ENCODE assay signal across 8 cellular contexts in the genomic region with DNA sequence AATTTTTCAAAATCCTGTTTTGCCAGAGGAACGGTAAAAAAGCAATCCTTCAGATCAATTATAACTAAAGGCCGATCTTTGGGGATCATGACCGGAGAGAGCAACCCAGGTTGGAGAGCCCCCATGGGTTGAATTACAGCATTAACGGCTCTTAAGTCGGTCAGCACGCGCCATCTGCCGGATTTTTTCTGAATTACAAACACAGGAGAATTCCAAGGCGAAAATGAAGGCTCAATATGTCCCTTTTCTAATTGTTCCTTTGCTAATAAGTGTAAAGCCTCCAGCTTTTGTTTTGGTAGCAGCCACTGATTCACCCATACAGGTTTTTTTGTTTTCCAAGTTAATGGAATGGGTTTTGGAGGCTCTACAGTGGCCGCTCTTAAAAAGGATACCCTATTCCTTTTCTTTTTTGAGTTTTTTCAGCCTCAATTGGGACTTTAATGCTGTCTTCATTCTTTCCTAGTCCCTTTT. TPM values are rescaled to one million over a fixed set of nuclear protein-coding genes. Genes with fewer than 3 reads are reported as not detected.
DNase-seq lines count a peak whose midpoint lies in the region; ATAC-seq lines count a peak whose summit lies in the region.

No MANE protein-coding gene starts in this region.

- peak; percentile 85 for DNase-seq in G401 (ENCODE audit: low spot score)
- DNase-seq in NCI-H1436 treated with DMSO at 0.1 percent for 48 hours (lab: John Stamatoyannopoulos, UW), result peak; percentile 20
- peak; percentile 41 for DNase-seq in SW480 (ENCODE audit: low spot score)
- DNase-seq in amniotic epithelial cell (ENCODE audit: low read depth), result peak; percentile 58
- peak; percentile 53 for DNase-seq in iPS-NIHi11 (ENCODE audit: low spot score)
- peak; percentile 34 to 90 (median 55) for DNase-seq in stimulated activated CD4-positive, alpha-beta T cell treated with anti-CD3 and anti-CD28 coated beads, Interleukin-12 subunit alpha, Interleukin-12 subunit beta, amount 100 ng/mL, for 48 hours (ENCODE audit: low read depth in 2 of 3, low spot score in 1 of 3)
- DNase-seq in HuH-7.5 (ENCODE audit: low spot score), result no peak

- in situ Hi-C loops in G401 (cut with HindIII; ENCODE audit: low sequenced_read_pairs), result no loop called here

- no peak for ATAC-seq in HG03439 (IDR thresholded peaks at IDR 0.05; ENCODE audit: unreplicated experiment)

RNA-seq across cellular contexts. Expression of a gene that starts 16.9 kb away (rescaled TPM):
- total RNA-seq in G401 (2014; rRNA removed; shearing (Covaris generic)), result not detected in 2 replicates

RNA-seq across cellular contexts. Expression of a gene that starts 19.5 kb away (rescaled TPM):
- 120 and 159 TPM in 2 replicates for total RNA-seq in G401 (2014; rRNA removed; shearing (Covaris generic))

RNA-seq across cellular contexts. Expression of a gene that starts 30.4 kb away (rescaled TPM):
- 47.5 and 52.5 TPM in 2 replicates for total RNA-seq in G401 (2014; rRNA removed; shearing (Covaris generic))
